8 cellular contexts compared by ENCODE assay signal in the genomic region with DNA sequence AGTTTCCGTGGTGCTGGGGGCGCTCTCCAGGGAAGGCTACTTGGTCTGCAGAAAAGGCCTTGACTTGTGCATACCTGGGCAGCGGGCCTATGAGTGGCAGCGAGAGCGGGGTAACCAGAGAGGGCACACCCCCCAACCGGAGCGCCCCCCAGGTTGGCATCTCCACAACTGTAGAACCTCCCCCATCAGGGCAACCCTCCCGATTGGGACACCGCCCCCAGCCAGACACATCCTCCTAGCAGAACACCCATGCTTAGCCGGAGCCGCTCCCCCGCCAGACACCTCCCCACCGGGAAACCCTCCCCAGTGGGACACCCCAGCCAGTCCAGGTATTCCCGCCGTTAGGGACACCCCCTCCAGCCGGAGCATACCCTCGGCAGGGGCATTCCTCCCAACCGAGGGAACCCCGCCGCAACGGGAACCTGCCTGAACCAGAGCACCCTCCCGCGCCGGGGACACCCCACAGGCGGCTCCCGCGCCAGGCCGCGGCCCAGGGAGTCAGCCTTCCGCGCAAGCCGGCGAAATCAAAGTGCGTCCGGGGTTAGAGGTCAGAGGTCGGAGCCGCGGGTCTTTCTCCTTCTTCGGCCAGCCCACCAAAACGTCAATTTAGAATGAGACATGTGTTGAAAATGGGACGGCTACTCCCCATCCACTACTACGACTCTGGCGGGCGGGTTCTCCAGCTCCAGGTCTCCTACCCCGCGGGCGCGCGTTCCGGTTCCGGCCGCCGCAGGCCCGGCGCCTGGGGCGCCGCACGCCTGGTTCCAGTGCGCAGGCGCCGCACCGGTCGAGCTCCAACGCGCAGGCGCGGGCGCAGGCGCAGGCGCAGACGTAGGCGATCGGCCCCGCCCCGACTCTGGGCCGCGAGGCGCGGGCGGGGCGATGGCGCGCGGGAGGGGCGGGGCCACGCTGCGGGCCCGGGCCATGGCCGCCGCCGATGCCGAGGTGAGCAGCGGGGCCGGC. TPM values are rescaled to one million over a fixed set of nuclear protein-coding genes. Genes with fewer than 3 reads are reported as not detected.
A peak's percentile ranks its signal among the peaks of the same experiment; 100 is the strongest.
DNase-seq lines count a peak whose midpoint lies in the region; ATAC-seq, FAIRE-seq and TF ChIP-seq lines count a peak whose summit lies in the region.

A gene (plus strand): TSS at position 901 of the 963 bp plus-strand sequence. CDS start 24 bp downstream, at position 925.

- peak within 1 kb of the TSS; percentile 89 for H3K27ac Mint-ChIP-seq in activated naive CD4-positive, alpha-beta T cell treated with anti-CD3 and anti-CD28 coated beads for 36 hours

- 0% methylated on average over 22 of the region's 94 CpGs for WGBS in suprapubic skin

- ATAC-seq in omental fat pad (ENCODE audit: low FRiP score), result peak; percentile 92

- H3K4me3 ChIP-seq in MG63 (peak within 1 kb of the TSS; percentile 99), SK-N-MC (peak within 1 kb of the TSS; percentile 99), suprapubic skin (peak within 1 kb of the TSS; percentile 80)

- H3K27me3 Mint-ChIP-seq in activated naive CD4-positive, alpha-beta T cell treated with anti-CD3 and anti-CD28 coated beads for 36 hours (ENCODE audit: low read depth), result no peaks in the 10 kb centered on the region

- no peaks in the 10 kb centered on the region for H3K9me3 ChIP-seq in ES-I3 (ENCODE audit: control insufficient read depth, insufficient read depth, low read length)
- no peaks in the 10 kb centered on the region for H3K9me3 ChIP-seq in MG63
- no peaks in the 10 kb centered on the region for H3K9me3 ChIP-seq in SK-N-MC (ENCODE audit: low read depth, low read length)
- no peaks in the 10 kb centered on the region for H3K9me3 ChIP-seq in suprapubic skin

- intact Hi-C loops in activated naive CD4-positive, alpha-beta T cell treated with anti-CD3 and anti-CD28 coated beads for 36 hours (cut with micrococcal nuclease), result loop anchor here (1.0 to 2.0 kb wide), 4 partner anchors 13 to 40 kb away; a partner anchor contains a TSS

- TF ChIP-seq POLR2A in H54 (IDR thresholded peaks at IDR 0.05; ENCODE audit: low read depth, low read length) (peak; percentile 24), suprapubic skin (IDR thresholded peaks at IDR 0.05) (peak in 1 of 2 donors; percentile 50)

- TF ChIP-seq CTCF in omental fat pad (IDR thresholded peaks at IDR 0.05) (no peak), suprapubic skin (IDR thresholded peaks at IDR 0.05) (no peak)

- H3K9ac ChIP-seq in ES-I3 (ENCODE audit: low read depth, low read length) (peak within 1 kb of the TSS; percentile 90), SK-N-MC (ENCODE audit: insufficient read length) (peak within 1 kb of the TSS; percentile 98)

- H3K4me3 Mint-ChIP-seq in activated naive CD4-positive, alpha-beta T cell treated with anti-CD3 and anti-CD28 coated beads for 36 hours, result peak within 1 kb of the TSS; percentile 93

- H3K36me3 ChIP-seq in ES-I3 (ENCODE audit: insufficient read depth, low read length) (peaks cover 10% of the 10 kb centered on the region), MG63 (peaks cover 45% of the 10 kb centered on the region), SK-N-MC (ENCODE audit: insufficient read depth, low read length) (peaks cover 19% of the 10 kb centered on the region), suprapubic skin (peaks cover 24% of the 10 kb centered on the region)

- H3K27ac ChIP-seq in SK-N-MC (peak within 1 kb of the TSS; percentile 86), suprapubic skin (peak within 1 kb of the TSS; percentile 93)

- peaks cover 17% of the 10 kb centered on the region for H3K36me3 Mint-ChIP-seq in activated naive CD4-positive, alpha-beta T cell treated with anti-CD3 and anti-CD28 coated beads for 36 hours (ENCODE audit: low read depth)

- CTCF ChIA-PET in activated naive CD4-positive, alpha-beta T cell treated with anti-CD3 and anti-CD28 coated beads for 36 hours (lab: Charles Lee), result interaction anchor here (1.4 kb wide), 1 partner anchor 81 kb away, joined by 3 read pairs; no protein-coding TSS in a partner anchor

- no peaks in the 10 kb centered on the region for H3K9me3 Mint-ChIP-seq in activated naive CD4-positive, alpha-beta T cell treated with anti-CD3 and anti-CD28 coated beads for 36 hours

- no peak for TF ChIP-seq EP300 in suprapubic skin (IDR thresholded peaks at IDR 0.05)

- no peak for FAIRE-seq in H54 (lab: Jason Lieb, UNC)

- peaks cover 38% of the 10 kb centered on the region for H3K4me1 Mint-ChIP-seq in activated naive CD4-positive, alpha-beta T cell treated with anti-CD3 and anti-CD28 coated beads for 36 hours (ENCODE audit: low read depth)

- H3K27me3 ChIP-seq in MG63 (no peaks in the 10 kb centered on the region), suprapubic skin (no peaks in the 10 kb centered on the region)

- DNase-seq in H54 (ENCODE audit: insufficient read length, low spot score) (peak; percentile 96), MG63 (peak; percentile 77), SK-N-MC (ENCODE audit: low read depth, low spot score) (no peak), globus pallidus (ENCODE audit: low spot score) (peak; percentile 85), omental fat pad (ENCODE audit: low spot score) (peak; percentile 39), suprapubic skin (ENCODE audit: low spot score in 2 of 2) (peak in 1 of 2 donors; percentile 88)
- peak; percentile 87 for DNase-seq in activated naive CD4-positive, alpha-beta T cell treated with anti-CD3 and anti-CD28 coated beads for 36 hours

- peaks cover 10% of the 10 kb centered on the region; the same call in 1 of the 2 replicates for H3K4me1 ChIP-seq in ES-I3 (ENCODE audit: insufficient read depth, low read length)
- H3K4me1 ChIP-seq in suprapubic skin, result peaks cover 56% of the 10 kb centered on the region

RNA-seq across cellular contexts. Expression of the gene that starts here (rescaled TPM):
- 64.5 and 157 TPM in 2 replicates for total RNA-seq in MG63 (2014; rRNA removed; shearing (Covaris generic); ENCODE audit: low replicate concordance)
- 10 to 100 TPM; 57.9 to 59.0 TPM for total RNA-seq in activated naive CD4-positive, alpha-beta T cell treated with anti-CD3 and anti-CD28 coated beads for 36 hours
- 100 to 1,000 TPM in 1 of 4 donors, 10 to 100 TPM in 3; 57.6 to 103 (median 76.8) TPM for total RNA-seq in omental fat pad
- total RNA-seq in suprapubic skin, result 100 to 1,000 TPM in 1 of 4 donors, 10 to 100 TPM in 3; 77.1 to 149 (median 86.6) TPM
